Comparison of ENCODE assay signal across 15 cellular contexts in the genomic region with DNA sequence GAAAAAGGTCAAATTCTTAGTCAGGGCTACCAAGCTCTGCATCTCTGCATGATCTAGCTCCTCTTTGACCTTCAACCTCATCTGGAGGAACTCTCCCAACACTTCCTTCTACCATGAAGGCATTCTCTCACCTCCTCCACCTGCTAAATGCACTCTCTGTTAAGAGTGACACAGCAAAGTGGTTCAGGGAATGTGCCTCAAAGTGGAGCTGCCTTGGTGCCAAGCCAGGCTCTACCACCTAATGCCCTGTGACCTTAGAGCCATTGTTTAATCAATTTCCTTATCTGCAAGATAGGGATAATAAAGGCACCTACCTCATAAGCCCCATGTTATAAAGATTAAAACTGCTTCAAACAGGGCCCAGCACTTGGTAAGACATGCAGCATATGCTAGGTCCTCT.
DNase-seq lines count a peak whose midpoint lies in the region; ATAC-seq, FAIRE-seq and TF ChIP-seq lines count a peak whose summit lies in the region.
"Had no signal": no experiment of that assay in that cellular context is flagged by ENCODE, and none has a peak within 500 bp of the region (broad histone marks: within the 10 kb centered on the region; RNA-seq: fewer than 3 reads in every experiment).

No MANE protein-coding gene starts in this region.

- H3K4me3 ChIP-seq in mucosa of descending colon, result no peak overlapping the region
- no peak overlapping the region for H3K4me3 ChIP-seq in transverse colon
- H3K4me3 ChIP-seq in Karpas-422 (ENCODE audit: low read length), result no peak overlapping the region
- H3K4me3 ChIP-seq: A549, GM23248 had no signal

- no peaks in the 10 kb centered on the region for H3K9me3 ChIP-seq in mucosa of descending colon
- no peaks in the 10 kb centered on the region for H3K9me3 ChIP-seq in transverse colon
- H3K9me3 ChIP-seq in Karpas-422 (ENCODE audit: low read length), result no peaks in the 10 kb centered on the region
- H3K9me3 ChIP-seq: A549 had no signal

- ATAC-seq in mucosa of descending colon, result peak; percentile 86
- ATAC-seq: A549 had no signal

- TF ChIP-seq POLR2A in transverse colon (IDR thresholded peaks at IDR 0.05), result no peak

- in situ Hi-C loops in transverse colon (cut with MboI; ENCODE audit: low pct_ligation_motif_present in 1 of 4, low pct_unique_long_range_greater_than_20kb in 1 of 4, low sequenced_read_pairs in 3 of 4), result no loop called here

- H3K9me2 ChIP-seq in Karpas-422 (replicated peaks; ENCODE audit: insufficient read depth, low read length), result no peaks in the 10 kb centered on the region

- H2AFZ ChIP-seq in Karpas-422 (ENCODE audit: low read length), result no peak overlapping the region
- H2AFZ ChIP-seq: GM23248 had no signal

- TF ChIP-seq CTCF in mucosa of descending colon (IDR thresholded peaks at IDR 0.05) (no peak), transverse colon (IDR thresholded peaks at IDR 0.05) (no peak)

- no peaks in the 10 kb centered on the region for H4K20me1 ChIP-seq in Karpas-422 (ENCODE audit: insufficient read depth, low read depth, low read length)

- FAIRE-seq in HTR-8/SVneo (lab: Jason Lieb, UNC), result peak; percentile 52
- FAIRE-seq: A549, GM18507, H54 had no signal

- peak overlapping the region in 3 of 4 donors; percentile 27 to 48 (median 41) for H3K27ac ChIP-seq in transverse colon
- no peak overlapping the region for H3K27ac ChIP-seq in Karpas-422 (ENCODE audit: low read length)
- H3K27ac ChIP-seq: A549, GM23248 had no signal

- no peak for TF ChIP-seq EP300 in transverse colon (IDR thresholded peaks at IDR 0.05; ENCODE audit: low read depth)

- no peak overlapping the region for H3K9ac ChIP-seq in Karpas-422 (ENCODE audit: low read length)
- H3K9ac ChIP-seq: GM23248 had no signal

- H3K4me1 ChIP-seq in mucosa of descending colon (ENCODE audit: low read depth) (peaks cover 4% of the 10 kb centered on the region), transverse colon (peaks cover 0 to 23% (median 10%) of the 10 kb centered on the region in 4 donors), Karpas-422 (ENCODE audit: low read length) (no peaks in the 10 kb centered on the region)
- H3K4me1 ChIP-seq: A549 had no signal

- no peak overlapping the region for H3K4me2 ChIP-seq in Karpas-422 (ENCODE audit: low read depth, low read length, poor library complexity, severe bottlenecking)
- H3K4me2 ChIP-seq: A549 had no signal

- DNase-seq in HTR-8/SVneo (ENCODE audit: insufficient read length, low spot score), result no peak
- peak; percentile 10 for DNase-seq in ecto neural progenitor cell (ENCODE audit: low spot score)
- DNase-seq in mucosa of descending colon, result peak in 1 of 3 donors; percentile 46
- DNase-seq in transverse colon, result peak; percentile 18
- DNase-seq in AG08395 (ENCODE audit: low spot score), result no peak
- DNase-seq in Karpas-422, result no peak
- DNase-seq in stimulated activated CD4-positive, alpha-beta T cell treated with anti-CD3 and anti-CD28 coated beads, Interleukin-12 subunit alpha, Interleukin-12 subunit beta, amount 100 ng/mL, for 4 hours, result no peak
- DNase-seq in C1 segment of cervical spinal cord (lab: John Stamatoyannopoulos, UW), result no peak
- DNase-seq: Calu3, DMS 273 treated with DMSO at 0.1 percent for 48 hours, GM23248, IMR-90 had no signal

- H3K79me2 ChIP-seq in Karpas-422 (ENCODE audit: low read length), result no peaks in the 10 kb centered on the region

- no peaks in the 10 kb centered on the region for H3K36me3 ChIP-seq in mucosa of descending colon (ENCODE audit: low read depth)
- no peaks in the 10 kb centered on the region for H3K36me3 ChIP-seq in transverse colon
- no peaks in the 10 kb centered on the region for H3K36me3 ChIP-seq in Karpas-422 (ENCODE audit: insufficient read depth, low read length)

- intact Hi-C loops in mucosa of descending colon (cut with DNase I, micrococcal nuclease) (no loop called here), transverse colon (cut with DNase I; ENCODE audit: low total_unique reads) (no loop called here)

- H3K27me3 ChIP-seq in transverse colon (no peaks in the 10 kb centered on the region), Karpas-422 (ENCODE audit: low read length) (no peaks in the 10 kb centered on the region)

Comparison
In these comparisons a context has a peak if more than half of its experiments do, and no peak if none do; other contexts are left out.
1. DNase-seq: peak in ecto neural progenitor cell (single experiment) and transverse colon (single experiment); none in HTR-8/SVneo (single experiment), AG08395 (single experiment), Karpas-422 (single experiment), stimulated activated CD4-positive, alpha-beta T cell treated with anti-CD3 and anti-CD28 coated beads, Interleukin-12 subunit alpha, Interleukin-12 subunit beta, amount 100 ng/mL, for 4 hours (single experiment) and C1 segment of cervical spinal cord (0 of 14).